ENCODE assay signal across 13 cellular contexts in genomic region chr6:68639826-68640505, GRCh38.
DNase-seq lines count a peak whose midpoint lies in the region; FAIRE-seq and TF ChIP-seq lines count a peak whose summit lies in the region.
"Had no signal": no experiment of that assay in that cellular context is flagged by ENCODE, and none has a peak within 500 bp of the region (broad histone marks: within the 10 kb centered on the region; RNA-seq: fewer than 3 reads in every experiment).

No MANE protein-coding gene starts in this region.

- H3K9me3 Mint-ChIP-seq in nephron progenitor cell = no peaks in the 10 kb centered on the region
- H3K9me3 Mint-ChIP-seq: T-cell had no signal

- H3K27ac Mint-ChIP-seq in nephron progenitor cell = peak overlapping the region; percentile 51
- H3K27ac Mint-ChIP-seq: T-cell had no signal

- H3K27me3 ChIP-seq in ACC112 (ENCODE audit: insufficient read depth, low read length) (peaks cover 50% of the 10 kb centered on the region), WERI-Rb-1 (ENCODE audit: insufficient read depth, low read depth, severe bottlenecking) (no peaks in the 10 kb centered on the region)

- no peak for FAIRE-seq in urothelium cell line (lab: Jason Lieb, UNC)
- FAIRE-seq: GM12878 had no signal

- H3K36me3 ChIP-seq in ACC112 (ENCODE audit: insufficient read depth, low read length) (no peaks in the 10 kb centered on the region), WERI-Rb-1 (no peaks in the 10 kb centered on the region)
- H3K36me3 ChIP-seq: neutrophil had no signal

- H3K4me1 ChIP-seq in ACC112 (ENCODE audit: control insufficient read depth, insufficient read depth, low read length, unreplicated experiment) = peaks cover 3% of the 10 kb centered on the region

- peak overlapping the region; percentile 78 for H3K4me3 Mint-ChIP-seq in nephron progenitor cell
- H3K4me3 Mint-ChIP-seq: T-cell had no signal

- peaks cover 35% of the 10 kb centered on the region for H3K4me1 Mint-ChIP-seq in nephron progenitor cell

- H3K36me3 Mint-ChIP-seq in nephron progenitor cell (ENCODE audit: low read depth) = no peaks in the 10 kb centered on the region
- H3K36me3 Mint-ChIP-seq: T-cell had no signal

- H3K27me3 Mint-ChIP-seq in nephron progenitor cell (ENCODE audit: low read depth, poor library complexity) = peaks cover 65% of the 10 kb centered on the region

- no peaks in the 10 kb centered on the region for H3K9me3 ChIP-seq in WERI-Rb-1 (ENCODE audit: severe bottlenecking)
- H3K9me3 ChIP-seq: neutrophil had no signal

- DNase-seq in OCI-M1 (lab: John Stamatoyannopoulos, UW) = peak; percentile 79
- DNase-seq in globus pallidus (ENCODE audit: low spot score) = peak; percentile 72
- DNase-seq in nephron progenitor cell = no peak
- no peak for DNase-seq in NOMO-1 treated with dmso at 0.1 percent for 144 hours (lab: John Stamatoyannopoulos, UW; ENCODE audit: unreplicated experiment)
- no peak for DNase-seq in urothelium cell line (ENCODE audit: low spot score)
- DNase-seq in WERI-Rb-1 = no peak
- DNase-seq in NCI-H1105 treated with DMSO at 0.1 percent for 48 hours (lab: John Stamatoyannopoulos, UW) = no peak
- DNase-seq: activated T-cell treated with anti-CD3 and anti-CD28 coated beads, Interleukin-2, amount 50 U/mL, for 48 hours; NCI-H226; T-cell had no signal

- peak overlapping the region; percentile 72 for H3K4me3 ChIP-seq in ACC112 (ENCODE audit: low read depth, low read length)
- no peak overlapping the region for H3K4me3 ChIP-seq in WERI-Rb-1 (ENCODE audit: low read depth, low read length)
- H3K4me3 ChIP-seq: GM12878 had no signal

- TF ChIP-seq CTCF in nephron progenitor cell (IDR thresholded peaks at IDR 0.05) (no peak), WERI-Rb-1 (IDR thresholded peaks at IDR 0.05; ENCODE audit: low read depth, low read length) (no peak)

- H3K27ac ChIP-seq in ACC112 (ENCODE audit: low read depth, low read length) = no peak overlapping the region
- no peak overlapping the region for H3K27ac ChIP-seq in WERI-Rb-1
- H3K27ac ChIP-seq: neutrophil had no signal

- H2AFZ ChIP-seq in ACC112 (ENCODE audit: low read length, unreplicated experiment) = peak overlapping the region; percentile 73

- H3K79me2 ChIP-seq in ACC112 (ENCODE audit: control insufficient read depth, insufficient read depth, low read length, unreplicated experiment) = no peaks in the 10 kb centered on the region

Comparison
In these comparisons a context has a peak if more than half of its experiments do, and no peak if none do; other contexts are left out.
1. DNase-seq: peak in OCI-M1 (single experiment) and globus pallidus (single experiment); none in nephron progenitor cell (single experiment), NOMO-1 treated with dmso at 0.1 percent for 144 hours (single experiment), urothelium cell line (single experiment), WERI-Rb-1 (single experiment) and NCI-H1105 treated with DMSO at 0.1 percent for 48 hours (single experiment).